In genomic region chr7:74454059-74454947, GRCh38 we compare ENCODE assay signal across 8 cellular contexts.
DNase-seq lines count a peak whose midpoint lies in the region.

No MANE protein-coding gene starts in this region.

- H3K36me3 ChIP-seq in adipocyte (ENCODE audit: control insufficient read depth, insufficient read depth, low read length, severe bottlenecking), result no peaks in the 10 kb centered on the region
- no peaks in the 10 kb centered on the region for H3K36me3 ChIP-seq in iPS-18a (ENCODE audit: control insufficient read depth, low read depth, low read length)

- H3K9ac ChIP-seq in adipocyte (ENCODE audit: low read length), result peak overlapping the region; percentile 72
- peak overlapping the region; percentile 73 for H3K9ac ChIP-seq in iPS-18a (ENCODE audit: low read length)

- H3K9me3 ChIP-seq in adipocyte (ENCODE audit: control insufficient read depth, low read length) (no peaks in the 10 kb centered on the region), iPS-18a (ENCODE audit: control insufficient read depth, low read depth, low read length) (no peaks in the 10 kb centered on the region)

- H3K4me1 ChIP-seq in adipocyte (ENCODE audit: control insufficient read depth, insufficient read depth, low read length) (peaks cover 19% of the 10 kb centered on the region), iPS-18a (ENCODE audit: control insufficient read depth, low read depth, low read length) (peaks cover 4% of the 10 kb centered on the region)

- H3K4me3 ChIP-seq in adipocyte (ENCODE audit: low read length) (peak overlapping the region; percentile 77), iPS-18a (ENCODE audit: low read length) (peak overlapping the region; percentile 67)

- no peaks in the 10 kb centered on the region for H3K27me3 ChIP-seq in adipocyte (replicated peaks; ENCODE audit: control insufficient read depth, insufficient read depth, low read length)
- H3K27me3 ChIP-seq in iPS-18a (ENCODE audit: control insufficient read depth, insufficient read depth, low read length), result no peaks in the 10 kb centered on the region

- H3K27ac ChIP-seq in iPS-18a (ENCODE audit: low read length), result no peak overlapping the region

- peak; percentile 11 to 16 for DNase-seq in activated CD4-positive, alpha-beta T cell treated with anti-CD3 and anti-CD28 coated beads for 4 hours
- no peak for DNase-seq in activated CD4-positive, alpha-beta T cell treated with anti-CD3 and anti-CD28 coated beads, Interleukin-2, amount 50 U/mL, for 4 hours
- peak; percentile 46 for DNase-seq in adipocyte (ENCODE audit: low read depth)
- DNase-seq in stimulated activated CD4-positive, alpha-beta T cell treated with anti-CD3 and anti-CD28 coated beads, Interleukin-2, amount 100 ng/mL, for 4 hours (ENCODE audit: low read depth), result peak; percentile 8
- no peak for DNase-seq in OCI-M1 (lab: John Stamatoyannopoulos, UW)
- no peak for DNase-seq in hepatic stellate cell (ENCODE audit: low spot score)
- no peak for DNase-seq in NK-92 (lab: John Stamatoyannopoulos, UW; ENCODE audit: unreplicated experiment)

Comparison
In these comparisons a context has a peak if more than half of its experiments do, and no peak if none do; other contexts are left out.
1. DNase-seq: peak in activated CD4-positive, alpha-beta T cell treated with anti-CD3 and anti-CD28 coated beads for 4 hours (2 of 2), adipocyte (single experiment) and stimulated activated CD4-positive, alpha-beta T cell treated with anti-CD3 and anti-CD28 coated beads, Interleukin-2, amount 100 ng/mL, for 4 hours (single experiment); none in activated CD4-positive, alpha-beta T cell treated with anti-CD3 and anti-CD28 coated beads, Interleukin-2, amount 50 U/mL, for 4 hours (0 of 2), OCI-M1 (single experiment), hepatic stellate cell (single experiment) and NK-92 (single experiment).